Comparison of ENCODE assay signal across 22 cellular contexts in the genomic region with DNA sequence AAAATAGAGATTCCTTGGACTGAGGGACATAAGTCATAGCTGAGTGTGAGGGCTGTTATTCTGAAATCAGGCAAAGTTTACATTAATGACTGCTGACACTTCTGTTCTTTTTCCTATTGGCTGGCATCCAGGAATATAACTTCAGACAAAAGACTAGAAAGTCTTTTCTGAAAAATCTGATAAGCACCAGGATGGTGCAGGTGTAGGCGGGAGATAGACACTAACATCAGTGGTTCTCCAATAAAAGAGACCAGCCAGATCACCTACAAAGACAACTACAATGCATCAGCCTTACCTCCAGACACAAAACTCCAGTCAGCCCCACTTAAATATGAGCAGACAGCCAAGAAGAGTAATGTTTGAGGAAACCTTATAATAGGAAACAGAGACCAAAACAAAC.
"Had no signal": no experiment of that assay in that cellular context is flagged by ENCODE, and none has a peak within 500 bp of the region (broad histone marks: within the 10 kb centered on the region; RNA-seq: fewer than 3 reads in every experiment).

No MANE protein-coding gene starts in this region.

- H3K27me3 Mint-ChIP-seq: effector memory CD8-positive, alpha-beta T cell; naive thymus-derived CD4-positive, alpha-beta T cell had no signal

- H3K27ac Mint-ChIP-seq: naive thymus-derived CD4-positive, alpha-beta T cell; nephron; neural progenitor cell had no signal

- H3K9me3 Mint-ChIP-seq: effector memory CD8-positive, alpha-beta T cell had no signal

- DNase-seq: colonic mucosa; effector memory CD8-positive, alpha-beta T cell; foreskin fibroblast; gastrocnemius medialis; heart left ventricle; kidney; mesenchymal stem cell; midbrain; naive thymus-derived CD4-positive, alpha-beta T cell; stimulated activated CD4-positive, alpha-beta T cell treated with anti-CD3 and anti-CD28 coated beads, Interleukin-12 subunit alpha, Interleukin-12 subunit beta, amount 100 ng/mL, for 4 hours; stimulated activated CD4-positive, alpha-beta T cell treated with anti-CD3 and anti-CD28 coated beads, Interleukin-1b, Interleukin-23, amount 100 ng/mL, for 48 hours; stimulated activated CD4-positive, alpha-beta T cell treated with anti-CD3 and anti-CD28 coated beads, Interleukin-4, amount 100 ng/mL, for 1 hour; stimulated activated CD8-positive, alpha-beta memory T cell treated with anti-CD3 and anti-CD28 coated beads, Interleukin-4, amount 100 ng/mL, for 48 hours; stimulated activated naive CD4-positive, alpha-beta T cell treated with Interleukin-2 at 50 U/mL for 16 hours; stomach; thyroid gland; trophoblast cell had no signal

- H3K4me1 Mint-ChIP-seq: nephron had no signal

- ATAC-seq: effector memory CD8-positive, alpha-beta T cell; esophagus mucosa; gastrocnemius medialis; heart left ventricle; left lobe of liver; naive thymus-derived CD4-positive, alpha-beta T cell; sciatic nerve had no signal

- H3K4me3 Mint-ChIP-seq: effector memory CD8-positive, alpha-beta T cell; naive thymus-derived CD4-positive, alpha-beta T cell; nephron; neural progenitor cell had no signal
